10 cellular contexts compared by ENCODE assay signal in genomic region chr11:75342231-75342918, GRCh38. TPM values are rescaled to one million over a fixed set of nuclear protein-coding genes. Genes with fewer than 3 reads are reported as not detected.
DNase-seq lines count a peak whose midpoint lies in the region; ATAC-seq and TF ChIP-seq lines count a peak whose summit lies in the region.
"Had no signal": no experiment of that assay in that cellular context is flagged by ENCODE, and none has a peak within 500 bp of the region (broad histone marks: within the 10 kb centered on the region; RNA-seq: fewer than 3 reads in every experiment).

No MANE protein-coding gene starts in this region.

- H3K27ac ChIP-seq in spleen = peak overlapping the region; percentile 48 to 96 (median 85)
- H3K27ac ChIP-seq: parathyroid adenoma had no signal

- no peak overlapping the region for H3K4me3 ChIP-seq in spleen
- H3K4me3 ChIP-seq: thyroid gland had no signal

- no peaks in the 10 kb centered on the region for H3K27me3 ChIP-seq in spleen (replicated peaks in 1 of 7)
- H3K27me3 ChIP-seq: thyroid gland had no signal

- peak; percentile 47 for DNase-seq in DMS 273 (lab: John Stamatoyannopoulos, UW; ENCODE audit: unreplicated experiment)
- DNase-seq in DMS 273 treated with DMSO at 0.1 percent for 48 hours (lab: John Stamatoyannopoulos, UW) = no peak
- peak; percentile 82 for DNase-seq in SHP77 treated with DMSO at 0.1 percent for 48 hours (lab: John Stamatoyannopoulos, UW)
- no peak for DNase-seq in immature natural killer cell
- no peak for DNase-seq in spleen
- DNase-seq in pons (ENCODE audit: low spot score) = no peak
- no peak for DNase-seq in NCI-H345 treated with DMSO at 0.1 percent for 48 hours (lab: John Stamatoyannopoulos, UW; ENCODE audit: unreplicated experiment)
- DNase-seq: thyroid gland had no signal

- peaks cover 99 to 100% of the 10 kb centered on the region in 2 donors for H3K4me1 Mint-ChIP-seq in immature natural killer cell

- 64 to 83% (median 77%) methylated on average over 15 of the region's 15 CpGs for WGBS in spleen, 5 donors

- intact Hi-C loops in spleen (cut with DNase I; ENCODE audit: low total_unique reads) = no loop called here

- peaks cover 0 to 4% (median 0%) of the 10 kb centered on the region in 6 donors for H3K36me3 ChIP-seq in spleen
- H3K36me3 ChIP-seq: thyroid gland had no signal

- H3K4me3 Mint-ChIP-seq in immature natural killer cell = peak overlapping the region; percentile 70 to 86 (median 82)

- H3K9me3 Mint-ChIP-seq in immature natural killer cell = no peaks in the 10 kb centered on the region

- ATAC-seq in GM21717 (IDR thresholded peaks at IDR 0.05; ENCODE audit: unreplicated experiment) = no peak

- H3K9me3 ChIP-seq in spleen = no peaks in the 10 kb centered on the region
- H3K9me3 ChIP-seq: thyroid gland had no signal

- H3K27me3 Mint-ChIP-seq in immature natural killer cell (ENCODE audit: low read depth in 3 of 3) = peaks cover 0 to 6% (median 0%) of the 10 kb centered on the region in 3 donors

- peak overlapping the region; percentile 85 to 92 (median 89) for H3K27ac Mint-ChIP-seq in immature natural killer cell

- TF ChIP-seq CTCF in spleen (IDR thresholded peaks at IDR 0.05 in 8 of 11, conservative IDR thresholded peaks at IDR 0.05 in 3 of 11) = no peak

- H3K4me1 ChIP-seq in spleen = peaks cover 81 to 100% (median 100%) of the 10 kb centered on the region in 6 donors
- H3K4me1 ChIP-seq: parathyroid adenoma had no signal

- H3K36me3 Mint-ChIP-seq in immature natural killer cell = no peaks in the 10 kb centered on the region

- TF ChIP-seq POLR2A in spleen (IDR thresholded peaks at IDR 0.05) = no peak

RNA-seq across cellular contexts. Expression of gene ARRB1, which starts 9.1 kb away (rescaled TPM):
- polyA plus RNA-seq in immature natural killer cell = 10 to 100 TPM; 28.7 to 51.1 (median 41.5) TPM
- total RNA-seq in spleen = 100 to 1,000 TPM in 3 of 7 donors, 10 to 100 TPM in 4; 77.7 to 139 (median 84.8) TPM
- 10 to 100 TPM; 11.6 to 49.3 (median 13.1) TPM for polyA plus RNA-seq in spleen

RNA-seq across cellular contexts. Expression of gene RPS3, which starts 56.9 kb away (rescaled TPM):
- polyA plus RNA-seq in immature natural killer cell (1,000 to 10,000 TPM; 2,605 to 4,768 (median 2,974) TPM), spleen (1,000 to 10,000 TPM; 4,940 to 5,449 (median 5,352) TPM)
- 1,000 to 10,000 TPM; 1,482 to 2,624 (median 2,197) TPM for total RNA-seq in spleen

Comparison
In these comparisons a context has a peak if more than half of its experiments do, and no peak if none do; other contexts are left out.
1. DNase-seq: peak in DMS 273 (single experiment) and SHP77 treated with DMSO at 0.1 percent for 48 hours (single experiment); none in DMS 273 treated with DMSO at 0.1 percent for 48 hours (single experiment), immature natural killer cell (0 of 3), spleen (single experiment), pons (single experiment) and NCI-H345 treated with DMSO at 0.1 percent for 48 hours (single experiment).